In genomic region chr1:228373681-228374571, GRCh38 we compare ENCODE assay signal across 19 cellular contexts. TPM values are rescaled to one million over a fixed set of nuclear protein-coding genes. Genes with fewer than 3 reads are reported as not detected.
DNase-seq lines count a peak whose midpoint lies in the region; ATAC-seq, FAIRE-seq and TF ChIP-seq lines count a peak whose summit lies in the region.
"Had no signal": no experiment of that assay in that cellular context is flagged by ENCODE, and none has a peak within 500 bp of the region (broad histone marks: within the 10 kb centered on the region; RNA-seq: fewer than 3 reads in every experiment).

No MANE protein-coding gene starts in this region.

- TF ChIP-seq EP300 in HepG2 (IDR thresholded peaks at IDR 0.05; ENCODE audit: low read depth in 2 of 2, low read length in 2 of 2): no peak
- TF ChIP-seq EP300 in HepG2 (CRISPR knock-in tag; IDR thresholded peaks at IDR 0.05; ENCODE audit: borderline replicate concordance): no peak
- TF ChIP-seq EP300 in ovary (IDR thresholded peaks at IDR 0.05): no peak

- ATAC-seq in right lobe of liver: no peak
- ATAC-seq in HepG2: no peak
- ATAC-seq in HG02678 (IDR thresholded peaks at IDR 0.05; ENCODE audit: unreplicated experiment): no peak
- ATAC-seq: left colon had no signal

- TF ChIP-seq CTCF in right lobe of liver (IDR thresholded peaks at IDR 0.05): no peak
- TF ChIP-seq CTCF in HepG2 (CRISPR knock-in tag; IDR thresholded peaks at IDR 0.05): no peak
- no peak for TF ChIP-seq CTCF in cardiac muscle cell (IDR thresholded peaks at IDR 0.05; ENCODE audit: low read depth, low read length)
- TF ChIP-seq CTCF in ovary (IDR thresholded peaks at IDR 0.05): no peak
- no peak for TF ChIP-seq CTCF in vagina (IDR thresholded peaks at IDR 0.05)

- intact Hi-C loops in right lobe of liver (cut with DNase I): no loop called here
- intact Hi-C loops in HepG2 (cut with micrococcal nuclease; ENCODE audit: unreplicated experiment): no loop called here
- intact Hi-C loops in ovary (cut with DNase I): loop anchor here in 1 of 4 donors (10.0 kb wide), 1 partner anchor 81 kb away; a partner anchor contains a TSS
- intact Hi-C loops in vagina (cut with DNase I): loop anchor here (10.0 kb wide), 1 partner anchor 111 kb away; the partner anchor contains the start of gene RNF187

- no peak overlapping the region for H3K4me3 ChIP-seq in right lobe of liver
- no peak overlapping the region for H3K4me3 ChIP-seq in HepG2 (replicated peaks in 1 of 3; ENCODE audit: insufficient read depth in 1 of 3, low read depth in 2 of 3, low read length in 3 of 3)
- H3K4me3 ChIP-seq in cardiac muscle cell: no peak overlapping the region
- H3K4me3 ChIP-seq in ovary: no peak overlapping the region
- H3K4me3 ChIP-seq in vagina: no peak overlapping the region

- H3K4me1 ChIP-seq in right lobe of liver: peaks cover 0 to 5% (median 0%) of the 10 kb centered on the region in 4 donors
- H3K4me1 ChIP-seq in HepG2 (ENCODE audit: insufficient read depth, low read length): peaks cover 12% of the 10 kb centered on the region
- peaks cover 25% of the 10 kb centered on the region for H3K4me1 ChIP-seq in cardiac muscle cell (ENCODE audit: low read depth)
- peaks cover 10% of the 10 kb centered on the region for H3K4me1 ChIP-seq in ovary (ENCODE audit: insufficient read depth)
- peaks cover 26% of the 10 kb centered on the region for H3K4me1 ChIP-seq in vagina

- H4K20me1 ChIP-seq in HepG2 (ENCODE audit: insufficient read depth, low read length): no peaks in the 10 kb centered on the region

- DNase-seq in right lobe of liver: peak in 2 of 3 donors; percentile 10 to 48
- no peak for DNase-seq in HepG2 (ENCODE audit: low spot score)
- no peak for DNase-seq in cardiac muscle cell (ENCODE audit: low read depth in 1 of 2, low spot score in 1 of 2)
- DNase-seq in ovary: peak in 3 of 5 donors; percentile 31 to 50 (median 43)
- DNase-seq in vagina (ENCODE audit: extremely low spot score in 2 of 2): no peak
- no peak for DNase-seq in AG08396 (ENCODE audit: low spot score)
- no peak for DNase-seq in iPS-NIHi7 (ENCODE audit: extremely low spot score)
- DNase-seq: activated CD4-positive, alpha-beta T cell treated with anti-CD3 and anti-CD28 coated beads, Interleukin-2, amount 50 U/mL, for 4 hours; CD8-positive, alpha-beta memory T cell; NCI-H146; NCI-H2227 treated with DMSO at 0.1 percent for 48 hours; NK-92 treated with Interleukin-12 subunit alpha and Interleukin-12 subunit beta, amount 100 ng/mL, for 24 hours had no signal

- H2AFZ ChIP-seq in HepG2 (ENCODE audit: low read length): no peak overlapping the region

- H3K36me3 ChIP-seq in right lobe of liver (no peaks in the 10 kb centered on the region), HepG2 (replicated peaks in 1 of 2; ENCODE audit: control insufficient read depth in 1 of 2, insufficient read depth in 2 of 2, low read length in 2 of 2) (no peaks in the 10 kb centered on the region), cardiac muscle cell (peaks cover 32% of the 10 kb centered on the region), ovary (no peaks in the 10 kb centered on the region), vagina (no peaks in the 10 kb centered on the region)

- TF ChIP-seq POLR2A in right lobe of liver (IDR thresholded peaks at IDR 0.05) (no peak), HepG2 (IDR thresholded peaks at IDR 0.05; ENCODE audit: insufficient read depth in 1 of 2, low read depth in 2 of 2, low read length in 2 of 2) (no peak), ovary (IDR thresholded peaks at IDR 0.05) (no peak), vagina (IDR thresholded peaks at IDR 0.05) (no peak)

- no peaks in the 10 kb centered on the region for H3K9me3 ChIP-seq in right lobe of liver
- no peaks in the 10 kb centered on the region for H3K9me3 ChIP-seq in HepG2 (ENCODE audit: low read length)
- no peaks in the 10 kb centered on the region for H3K9me3 ChIP-seq in cardiac muscle cell (ENCODE audit: low read depth)
- H3K9me3 ChIP-seq in ovary: no peaks in the 10 kb centered on the region
- no peaks in the 10 kb centered on the region for H3K9me3 ChIP-seq in vagina

- no peak overlapping the region for H3K9ac ChIP-seq in HepG2 (ENCODE audit: insufficient read depth, low read depth, low read length)

- no peaks in the 10 kb centered on the region for H3K27me3 ChIP-seq in right lobe of liver
- H3K27me3 ChIP-seq in HepG2 (ENCODE audit: control insufficient read depth in 1 of 2, insufficient read depth in 2 of 2, low read length in 2 of 2): peaks cover 0 to 18% of the 10 kb centered on the region in 2 experiments; a peak in 4 of 5 replicates
- H3K27me3 ChIP-seq in cardiac muscle cell: no peaks in the 10 kb centered on the region
- H3K27me3 ChIP-seq in ovary: no peaks in the 10 kb centered on the region
- H3K27me3 ChIP-seq in vagina: no peaks in the 10 kb centered on the region

- H3K79me2 ChIP-seq in HepG2 (ENCODE audit: insufficient read depth, low read length): no peaks in the 10 kb centered on the region

- FAIRE-seq in HepG2 (lab: Jason Lieb, UNC): no peak
- FAIRE-seq: bronchial epithelial cell, GM19239 had no signal

- H3K27ac ChIP-seq in right lobe of liver (no peak overlapping the region), HepG2 (ENCODE audit: extremely low read length, insufficient read depth, low read length) (no peak overlapping the region), cardiac muscle cell (peak overlapping the region; percentile 57), ovary (peak overlapping the region; percentile 44 to 63), vagina (peak overlapping the region; percentile 92)

- no peak overlapping the region for H3K4me2 ChIP-seq in HepG2 (ENCODE audit: low read depth, low read length)

- in situ Hi-C loops in HepG2 (cut with HindIII; ENCODE audit: extremely low pct_ligation_motif_present, low pct_unique_long_range_greater_than_20kb): no loop called here

- 63% methylated on average over 7 of the region's 14 CpGs for WGBS in right lobe of liver (ENCODE audit: insufficient coverage, low coverage, low lambda C conversion rate, missing lambda C conversion rate)
- WGBS in HepG2 (ENCODE audit: low lambda C conversion rate): 71% methylated on average over 7 of the region's 14 CpGs
- WGBS in ovary, 3 donors: 76 to 84% (median 81%) methylated on average over 12 to 14 of the region's 14 CpGs

- TF ChIP-seq RAD21 in HepG2 (CRISPR knock-in tag; IDR thresholded peaks at IDR 0.05): no peak

- CTCF ChIA-PET in HepG2 (lab: Yijun Ruan, JAX; ENCODE audit: low intra/inter-chr PET ratio, low total read pairs): no interaction called here

- no TSS peak for BruUV-seq in HepG2 (replicated peaks; lab: Mats Ljungman, UMichigan)

- POLR2A ChIA-PET in HepG2 (lab: Yijun Ruan, JAX): interaction anchor here (0.6 kb wide), 1 partner anchor 33 kb away, joined by 3 read pairs; the partner anchor contains the start of gene TRIM11

RNA-seq across cellular contexts. Expression of gene TRIM11, which starts 32.7 kb away (rescaled TPM):
- total RNA-seq in right lobe of liver (1 to 10 TPM; 5.2 to 8.3 (median 7.1) TPM), HepG2 (2016; rRNA removed; fragmentation: Illumina TruSeq; extraction: Trizol) (9.7 and 16.1 TPM in 2 replicates), cardiac muscle cell (32.4 and 43.2 TPM in 2 replicates), ovary (10 to 100 TPM; 15.2 to 24.1 (median 20.0) TPM), vagina (22.1 TPM)
- 8.8 and 9.6 TPM in 2 replicates for total RNA-seq in HepG2 (2016; cell fraction: cytosol; rRNA removed; fragmentation: Illumina TruSeq; extraction: Trizol; ENCODE audit: low read depth)
- total RNA-seq in HepG2 (2016; cell fraction: insoluble cytoplasmic fraction; rRNA removed; fragmentation: Illumina TruSeq; extraction: Trizol): 10.0 and 15.4 TPM in 2 replicates
- 12.1 and 13.4 TPM in 2 replicates for total RNA-seq in HepG2 (2016; cell fraction: membrane; rRNA removed; fragmentation: Illumina TruSeq; extraction: Trizol)
- 16.6 and 19.2 TPM in 2 replicates for total RNA-seq in HepG2 (2016; cell fraction: nucleus; rRNA removed; fragmentation: Illumina TruSeq; extraction: Trizol)
- polyA plus RNA-seq in HepG2 (2011; rRNA removed) (6.3 and 8.8 TPM in 2 replicates), cardiac muscle cell (16.4 and 18.5 TPM in 2 replicates), ovary (10 to 100 TPM in 1 of 2 donors, 1 to 10 TPM in 1; 2.4 to 10.3 TPM)
- 4.7 and 6.1 TPM in 2 replicates for polyA plus RNA-seq in HepG2 (2011; cell fraction: cytosol; rRNA removed)
- 33.2 and 33.5 TPM in 2 replicates for polyA plus RNA-seq in HepG2 (2011; cell fraction: nucleus; rRNA removed)
- 7.8 and 13.4 TPM in 2 replicates for polyA plus RNA-seq in HepG2 (2012)
- 1.3 and 1.5 TPM in 2 replicates for polyA plus RNA-seq in HepG2 (2016; cell fraction: cytosol; fragmentation: Illumina TruSeq; extraction: Trizol; ENCODE audit: low read depth)
- polyA plus RNA-seq in HepG2 (2016; cell fraction: insoluble cytoplasmic fraction; fragmentation: Illumina TruSeq; extraction: Trizol; ENCODE audit: low read depth): 9.6 and 11.4 TPM in 2 replicates
- polyA plus RNA-seq in HepG2 (2016; cell fraction: membrane; fragmentation: Illumina TruSeq; extraction: Trizol; ENCODE audit: low read depth): 2.2 and 2.7 TPM in 2 replicates
- polyA plus RNA-seq in HepG2 (2016; cell fraction: nucleus; fragmentation: Illumina TruSeq; extraction: Trizol; ENCODE audit: insufficient read depth, low read depth): 33.8 and 38.7 TPM in 2 replicates
- 19.6 and 39.2 TPM in 2 replicates for polyA minus RNA-seq in HepG2 (2011; rRNA and poly(A)+ RNA removed; ENCODE audit: low replicate concordance)
- polyA minus RNA-seq in HepG2 (2011; cell fraction: cytosol; rRNA and poly(A)+ RNA removed): 6.6 and 7.0 TPM in 2 replicates
- 17.0 and 20.8 TPM in 2 replicates for polyA minus RNA-seq in HepG2 (2011; cell fraction: nucleus; rRNA and poly(A)+ RNA removed)

RNA-seq across cellular contexts. Expression of gene TRIM17, which starts 42.7 kb away (rescaled TPM):
- total RNA-seq in right lobe of liver (not detected), HepG2 (2016; rRNA removed; fragmentation: Illumina TruSeq; extraction: Trizol) (0.64 TPM in 1 of 2 replicates, not detected in the other), cardiac muscle cell (6.7 and 17.9 TPM in 2 replicates), ovary (1 to 10 TPM; 1.7 to 10.0 (median 3.1) TPM), vagina (1.2 TPM)
- total RNA-seq in HepG2 (2016; cell fraction: cytosol; rRNA removed; fragmentation: Illumina TruSeq; extraction: Trizol; ENCODE audit: low read depth): not detected in 2 replicates
- total RNA-seq in HepG2 (2016; cell fraction: insoluble cytoplasmic fraction; rRNA removed; fragmentation: Illumina TruSeq; extraction: Trizol): 0.10 and 0.45 TPM in 2 replicates
- total RNA-seq in HepG2 (2016; cell fraction: membrane; rRNA removed; fragmentation: Illumina TruSeq; extraction: Trizol): not detected in 2 replicates
- 0.72 and 0.81 TPM in 2 replicates for total RNA-seq in HepG2 (2016; cell fraction: nucleus; rRNA removed; fragmentation: Illumina TruSeq; extraction: Trizol)
- polyA plus RNA-seq in HepG2 (2011; rRNA removed) (0.22 and 0.32 TPM in 2 replicates), cardiac muscle cell (11.8 and 15.0 TPM in 2 replicates), ovary (1 to 10 TPM in 1 of 2 donors, under 1 TPM in 1; 0.72 to 1.4 TPM)
- 0.10 and 0.11 TPM in 2 replicates for polyA plus RNA-seq in HepG2 (2011; cell fraction: cytosol; rRNA removed)
- polyA plus RNA-seq in HepG2 (2011; cell fraction: nucleus; rRNA removed): 1.6 and 1.9 TPM in 2 replicates
- 0.24 and 0.27 TPM in 2 replicates for polyA plus RNA-seq in HepG2 (2012)
- polyA plus RNA-seq in HepG2 (2016; cell fraction: cytosol; fragmentation: Illumina TruSeq; extraction: Trizol; ENCODE audit: low read depth): not detected in 2 replicates
- 0.14 and 0.22 TPM in 2 replicates for polyA plus RNA-seq in HepG2 (2016; cell fraction: insoluble cytoplasmic fraction; fragmentation: Illumina TruSeq; extraction: Trizol; ENCODE audit: low read depth)
- polyA plus RNA-seq in HepG2 (2016; cell fraction: membrane; fragmentation: Illumina TruSeq; extraction: Trizol; ENCODE audit: low read depth): not detected in 2 replicates
- polyA plus RNA-seq in HepG2 (2016; cell fraction: nucleus; fragmentation: Illumina TruSeq; extraction: Trizol; ENCODE audit: insufficient read depth, low read depth): 1.2 and 1.4 TPM in 2 replicates
- 0.58 TPM in 1 of 2 replicates, not detected in the other for polyA minus RNA-seq in HepG2 (2011; rRNA and poly(A)+ RNA removed; ENCODE audit: low replicate concordance)
- not detected in 2 replicates for polyA minus RNA-seq in HepG2 (2011; cell fraction: cytosol; rRNA and poly(A)+ RNA removed)
- 0.64 and 0.75 TPM in 2 replicates for polyA minus RNA-seq in HepG2 (2011; cell fraction: nucleus; rRNA and poly(A)+ RNA removed)
- total RNA-seq: Daoy, M059J, RPMI7951 had no signal

Comparison
In these comparisons a context has a peak if more than half of its experiments do, and no peak if none do; other contexts are left out.
1. DNase-seq: peak in right lobe of liver (2 of 3) and ovary (3 of 5); none in HepG2 (single experiment), cardiac muscle cell (0 of 2), vagina (0 of 2), AG08396 (single experiment) and iPS-NIHi7 (single experiment).
2. H3K27ac ChIP-seq: peak in cardiac muscle cell (single experiment), ovary (2 of 2) and vagina (single experiment); none in right lobe of liver (0 of 3) and HepG2 (single experiment).